In genomic region chr15:77910030-77910911, GRCh38 we compare ENCODE assay signal across 8 cellular contexts.
DNase-seq lines count a peak whose midpoint lies in the region; ATAC-seq and TF ChIP-seq lines count a peak whose summit lies in the region.
"Not testable (repeated sequence)": the region's sequence is repeated elsewhere in the genome, so short reads cannot be mapped to it uniquely, and the experiment has no call there.

No MANE protein-coding gene starts in this region.

- H3K27me3 ChIP-seq in Karpas-422 (ENCODE audit: low read length); Panc1 (ENCODE audit: control insufficient read depth, insufficient read depth, low read length): not testable (repeated sequence)

- peak overlapping the region; percentile 73 for H3K4me2 ChIP-seq in Karpas-422 (ENCODE audit: low read depth, low read length, poor library complexity, severe bottlenecking)

- in situ Hi-C loops in Panc1 (cut with HindIII; ENCODE audit: low pct_unique_long_range_greater_than_20kb, low sequenced_read_pairs): not testable (repeated sequence)

- peak; percentile 81 for TF ChIP-seq CTCF in Panc1 (IDR thresholded peaks at IDR 0.05)

- H3K36me3 ChIP-seq in Karpas-422 (ENCODE audit: insufficient read depth, low read length); Panc1 (ENCODE audit: control insufficient read depth, insufficient read depth, low read length): not testable (repeated sequence)

- H4K20me1 ChIP-seq in Karpas-422 (ENCODE audit: insufficient read depth, low read depth, low read length): not testable (repeated sequence)

- H3K9me3 ChIP-seq in Karpas-422 (ENCODE audit: low read length); Panc1 (ENCODE audit: control insufficient read depth, insufficient read depth, low read depth, low read length): not testable (repeated sequence)

- H2AFZ ChIP-seq in Karpas-422 (ENCODE audit: low read length): not testable (repeated sequence)

- POLR2A ChIA-PET in Panc1 (lab: Charles Lee): interaction anchor here (0.7 kb wide), 1 partner anchor 238 kb away, joined by 3 read pairs; no protein-coding TSS in a partner anchor

- not testable (repeated sequence) for H3K27ac ChIP-seq in Karpas-422 (ENCODE audit: low read length); Panc1 (ENCODE audit: low read length)

- peak; percentile 91 for ATAC-seq in Panc1

- H3K4me3 ChIP-seq in Karpas-422 (ENCODE audit: low read length): peak overlapping the region; percentile 53; the same call in 1 of the 2 replicates
- peak overlapping the region; percentile 35 to 57 for H3K4me3 ChIP-seq in Panc1 (ENCODE audit: low read depth in 2 of 2, low read length in 2 of 2)

- not testable (repeated sequence) for H3K9me2 ChIP-seq in Karpas-422 (replicated peaks; ENCODE audit: insufficient read depth, low read length)

- CTCF ChIA-PET in Panc1 (lab: Charles Lee): interaction anchor here (0.6 to 1.1 kb wide), 9 partner anchors 11 to 1786 kb away, joined by 3 to 4 read pairs (median 3); no protein-coding TSS in a partner anchor

- H3K79me2 ChIP-seq in Karpas-422 (ENCODE audit: low read length): not testable (repeated sequence)

- DNase-seq in ELR (ENCODE audit: low read depth) (peak; percentile 79), Karpas-422 (peak; percentile 90), Panc1 (ENCODE audit: low read depth, low spot score) (peak; percentile 84), dedifferentiated amniotic fluid mesenchymal stem cell (ENCODE audit: extremely low spot score) (peak; percentile 45), iPS-NIHi11 (ENCODE audit: low spot score) (peak; percentile 58), pulmonary artery endothelial cell (ENCODE audit: low read depth, low spot score) (peak; percentile 57), superior temporal gyrus (ENCODE audit: extremely low spot score) (peak; percentile 69)
- peak; percentile 56 to 65 (median 65) for DNase-seq in activated CD8-positive, alpha-beta memory T cell treated with anti-CD3 and anti-CD28 coated beads for 48 hours (ENCODE audit: low read depth in 2 of 3, low spot score in 2 of 3)

- peaks cover 12% of the 10 kb centered on the region for H3K4me1 ChIP-seq in Karpas-422 (ENCODE audit: low read length)
- H3K4me1 ChIP-seq in Panc1 (ENCODE audit: control insufficient read depth, insufficient read depth, low read length): not testable (repeated sequence)

- H3K9ac ChIP-seq in Karpas-422 (ENCODE audit: low read length): peak overlapping the region; percentile 63

- intact Hi-C loops in Panc1 (cut with micrococcal nuclease; ENCODE audit: unreplicated experiment): not testable (repeated sequence)

- BruUV-seq in Panc1 (replicated peaks; lab: Mats Ljungman, UMichigan): not testable (repeated sequence)
